25 cellular contexts compared by ENCODE assay signal in genomic region chr1:96039910-96040309, GRCh38.
DNase-seq lines count a peak whose midpoint lies in the region; ATAC-seq, FAIRE-seq and TF ChIP-seq lines count a peak whose summit lies in the region.
"Had no signal": no experiment of that assay in that cellular context is flagged by ENCODE, and none has a peak within 500 bp of the region (broad histone marks: within the 10 kb centered on the region; RNA-seq: fewer than 3 reads in every experiment).

No MANE protein-coding gene starts in this region.

- no peaks in the 10 kb centered on the region for H3K4me1 ChIP-seq in GM12878 (ENCODE audit: control insufficient read depth, insufficient read depth, low read length)
- no peaks in the 10 kb centered on the region for H3K4me1 ChIP-seq in HepG2 (ENCODE audit: insufficient read depth, low read length)
- H3K4me1 ChIP-seq: BLaER1, Caco-2 had no signal

- ATAC-seq in GM18517 (IDR thresholded peaks at IDR 0.05; ENCODE audit: unreplicated experiment) (peak; percentile 64), GM19463 (IDR thresholded peaks at IDR 0.05; ENCODE audit: unreplicated experiment) (peak; percentile 70), HG03342 (IDR thresholded peaks at IDR 0.05; ENCODE audit: unreplicated experiment) (peak; percentile 73), GM12878 (peak; percentile 62), HepG2 (no peak), natural killer cell (no peak)
- ATAC-seq: CD8-positive, alpha-beta T cell had no signal

- H3K79me2 ChIP-seq in GM12878 (ENCODE audit: control insufficient read depth, insufficient read depth, low read length), result no peaks in the 10 kb centered on the region
- H3K79me2 ChIP-seq in HepG2 (ENCODE audit: insufficient read depth, low read length), result no peaks in the 10 kb centered on the region

- no peak for FAIRE-seq in GM12878 (lab: Jason Lieb, UNC)
- FAIRE-seq in HepG2 (lab: Jason Lieb, UNC), result no peak
- FAIRE-seq: A204.1, GM12891, GM18507, H1 had no signal

- no peak overlapping the region for H3K9ac ChIP-seq in GM12878 (ENCODE audit: control insufficient read depth, insufficient read depth, low read length)
- H3K9ac ChIP-seq in HepG2 (ENCODE audit: insufficient read depth, low read depth, low read length), result no peak overlapping the region
- H3K9ac ChIP-seq: BLaER1, GM23248 had no signal

- H3K27me3 ChIP-seq in GM12878 (replicated peaks in 1 of 2; ENCODE audit: control insufficient read depth in 2 of 2, insufficient read depth in 2 of 2, low read length in 1 of 2), result no peaks in the 10 kb centered on the region
- no peaks in the 10 kb centered on the region for H3K27me3 ChIP-seq in HepG2 (ENCODE audit: control insufficient read depth in 1 of 2, insufficient read depth in 2 of 2, low read length in 2 of 2)
- H3K27me3 ChIP-seq: BLaER1 had no signal

- H3K4me2 ChIP-seq in GM12878 (ENCODE audit: control insufficient read depth, insufficient read depth), result no peak overlapping the region
- no peak overlapping the region for H3K4me2 ChIP-seq in HepG2 (ENCODE audit: low read depth, low read length)
- H3K4me2 ChIP-seq: BLaER1 had no signal

- TF ChIP-seq RAD21 in GM12878 (IDR thresholded peaks at IDR 0.05; ENCODE audit: insufficient read depth, low read depth, low read length), result no peak
- no peak for TF ChIP-seq RAD21 in HepG2 (CRISPR knock-in tag; IDR thresholded peaks at IDR 0.05)

- peaks cover 6% of the 10 kb centered on the region in 2 donors for H3K9me3 Mint-ChIP-seq in natural killer cell

- H2AFZ ChIP-seq in GM12878 (ENCODE audit: control insufficient read depth, low read depth, low read length) (no peak overlapping the region), HepG2 (ENCODE audit: low read length) (no peak overlapping the region)
- H2AFZ ChIP-seq: GM23248 had no signal

- RAD21 ChIA-PET in GM12878 (lab: Charles Lee; ENCODE audit: unreplicated experiment), result no interaction called here

- no peak overlapping the region for H3K27ac Mint-ChIP-seq in natural killer cell
- H3K27ac Mint-ChIP-seq: B cell; CD4-positive, CD25-positive, alpha-beta regulatory T cell; CD8-positive, alpha-beta T cell had no signal

- DNase-seq in GM12878 (ENCODE audit: low read depth, low spot score) (no peak), HepG2 (ENCODE audit: low spot score) (no peak), natural killer cell (no peak), NCI-H2227 (lab: John Stamatoyannopoulos, UW; ENCODE audit: unreplicated experiment) (no peak), EL (no peak)
- DNase-seq: Caco-2; CD4-positive, CD25-positive, alpha-beta regulatory T cell; CD8-positive, alpha-beta T cell; DMS153; DND-41; GDM1; GM23248; H7; HCEC 1CT had no signal

- H3K27me3 Mint-ChIP-seq in natural killer cell (ENCODE audit: low read depth in 2 of 2), result no peaks in the 10 kb centered on the region
- H3K27me3 Mint-ChIP-seq: B cell; CD4-positive, CD25-positive, alpha-beta regulatory T cell had no signal

- no peaks in the 10 kb centered on the region for H3K9me3 ChIP-seq in GM12878 (replicated peaks; ENCODE audit: control insufficient read depth, insufficient read depth, low read length)
- H3K9me3 ChIP-seq in HepG2 (ENCODE audit: low read length), result 0 out of 2 replicates have a peak, but pooled peaks cover 3% of the 10 kb centered on the region
- H3K9me3 ChIP-seq: BLaER1, Caco-2 had no signal

- H3K27ac ChIP-seq in GM12878 (ENCODE audit: control insufficient read depth, insufficient read depth) (no peak overlapping the region), HepG2 (ENCODE audit: extremely low read length, insufficient read depth, low read length) (no peak overlapping the region)
- H3K27ac ChIP-seq: 22Rv1, BLaER1, C4-2B, GM23248 had no signal

- H3K4me3 Mint-ChIP-seq in natural killer cell, result no peak overlapping the region
- H3K4me3 Mint-ChIP-seq: B cell; CD4-positive, CD25-positive, alpha-beta regulatory T cell; CD8-positive, alpha-beta T cell had no signal

- BruUV-seq in GM12878 (replicated peaks; lab: Mats Ljungman, UMichigan), result no TSS peak
- BruUV-seq in HepG2 (replicated peaks; lab: Mats Ljungman, UMichigan), result no TSS peak

- H4K20me1 ChIP-seq in GM12878 (ENCODE audit: control insufficient read depth, insufficient read depth) (no peaks in the 10 kb centered on the region), HepG2 (ENCODE audit: insufficient read depth, low read length) (no peaks in the 10 kb centered on the region)
- H4K20me1 ChIP-seq: BLaER1 had no signal

- H3K36me3 Mint-ChIP-seq in natural killer cell, result no peaks in the 10 kb centered on the region
- H3K36me3 Mint-ChIP-seq: CD4-positive, CD25-positive, alpha-beta regulatory T cell; CD8-positive, alpha-beta T cell had no signal

- intact Hi-C loops in GM12878 (cut with micrococcal nuclease; ENCODE audit: unreplicated experiment) (no loop called here), HepG2 (cut with micrococcal nuclease; ENCODE audit: unreplicated experiment) (no loop called here), natural killer cell (cut with micrococcal nuclease) (no loop called here)

- TF ChIP-seq CTCF in GM12878 (IDR thresholded peaks at IDR 0.05 in 2 of 3, conservative IDR thresholded peaks at IDR 0.05 in 1 of 3; ENCODE audit: control insufficient read depth in 2 of 3, extremely low read depth in 1 of 3, insufficient read depth in 1 of 3, low read depth in 3 of 3, low read length in 3 of 3), result no peak
- no peak for TF ChIP-seq CTCF in HepG2 (CRISPR knock-in tag; IDR thresholded peaks at IDR 0.05)
- no peak for TF ChIP-seq CTCF in natural killer cell (IDR thresholded peaks at IDR 0.05)

- TF ChIP-seq POLR2A in GM12878 (IDR thresholded peaks at IDR 0.05; ENCODE audit: low read depth, low read length) (no peak), HepG2 (IDR thresholded peaks at IDR 0.05; ENCODE audit: insufficient read depth in 1 of 2, low read depth in 2 of 2, low read length in 2 of 2) (no peak)

- POLR2A ChIA-PET in GM12878 (lab: Charles Lee), result no interaction called here
- POLR2A ChIA-PET in HepG2 (lab: Yijun Ruan, JAX), result no interaction called here

- H3K36me3 ChIP-seq in GM12878 (ENCODE audit: control insufficient read depth in 2 of 2, insufficient read depth in 2 of 2, low read length in 1 of 2) (no peaks in the 10 kb centered on the region), HepG2 (replicated peaks in 1 of 2; ENCODE audit: control insufficient read depth in 1 of 2, insufficient read depth in 2 of 2, low read length in 2 of 2) (no peaks in the 10 kb centered on the region)
- H3K36me3 ChIP-seq: BLaER1 had no signal

- H3K4me3 ChIP-seq in GM12878 (no peak overlapping the region), HepG2 (replicated peaks in 1 of 3; ENCODE audit: insufficient read depth in 1 of 3, low read depth in 2 of 3, low read length in 3 of 3) (no peak overlapping the region)
- H3K4me3 ChIP-seq: BLaER1, GM23248 had no signal

- in situ Hi-C loops in GM12878 (cut with MboI), result no loop called here
- in situ Hi-C loops in HepG2 (cut with HindIII; ENCODE audit: extremely low pct_ligation_motif_present, low pct_unique_long_range_greater_than_20kb), result no loop called here

- CTCF ChIA-PET in GM12878 (lab: Yijun Ruan, JAX) (no interaction called here), HepG2 (lab: Yijun Ruan, JAX; ENCODE audit: low intra/inter-chr PET ratio, low total read pairs) (no interaction called here)

- H3K4me1 Mint-ChIP-seq in natural killer cell, result no peaks in the 10 kb centered on the region
- H3K4me1 Mint-ChIP-seq: B cell; CD4-positive, CD25-positive, alpha-beta regulatory T cell had no signal

- TF ChIP-seq EP300 in GM12878 (IDR thresholded peaks at IDR 0.05; ENCODE audit: borderline replicate concordance in 1 of 2, control insufficient read depth in 1 of 2, low read depth in 2 of 2, low read length in 2 of 2) (no peak), HepG2 (IDR thresholded peaks at IDR 0.05; ENCODE audit: low read depth in 2 of 2, low read length in 2 of 2) (no peak), HepG2 (CRISPR knock-in tag; IDR thresholded peaks at IDR 0.05; ENCODE audit: borderline replicate concordance) (no peak)

- SMC1A ChIA-PET in GM12878 (lab: Charles Lee; ENCODE audit: uncharacterized antibody, unreplicated experiment), result no interaction called here

TF ChIP-seq in GM12878, 131 proteins besides CTCF, POLR2A, EP300 and RAD21:
- TF ChIP-seq NR2F1 (conservative IDR thresholded peaks at IDR 0.05) (peak; percentile 75), TAF1 (IDR thresholded peaks at IDR 0.05; ENCODE audit: borderline replicate concordance, low read depth, low read length) (no peak), ZNF24 (IDR thresholded peaks at IDR 0.05) (no peak), NR2C1 (IDR thresholded peaks at IDR 0.05) (peak; percentile 45; the same call in 1 of the 2 replicates), POLR2AphosphoS5 (IDR thresholded peaks at IDR 0.05; ENCODE audit: low read length) (no peak), MTA2 (IDR thresholded peaks at IDR 0.05; ENCODE audit: low read depth) (no peak), BMI1 (IDR thresholded peaks at IDR 0.05; ENCODE audit: borderline replicate concordance) (0 out of 2 replicates have a peak, but pooled peaks have one; percentile 30), CREM (IDR thresholded peaks at IDR 0.05; ENCODE audit: low read depth) (0 out of 2 replicates have a peak, but pooled peaks have one; percentile 17), JUNB (IDR thresholded peaks at IDR 0.05) (peak; percentile 31; the same call in 1 of the 2 replicates)

TF ChIP-seq in HepG2, 621 proteins besides CTCF, POLR2A, EP300 and RAD21 (continues in another document):
- no peak for TF ChIP-seq ZNF773 (CRISPR knock-in tag; IDR thresholded peaks at IDR 0.05; ENCODE audit: borderline replicate concordance)
- no peak for TF ChIP-seq PRDM10 (CRISPR knock-in tag; IDR thresholded peaks at IDR 0.05; ENCODE audit: low read depth)

Comparison
In these comparisons a context has a peak if more than half of its experiments do, and no peak if none do; other contexts are left out.
1. ATAC-seq: peak in GM18517 (single experiment), GM19463 (single experiment), HG03342 (single experiment) and GM12878 (single experiment); none in HepG2 (single experiment) and natural killer cell (0 of 3).